In the genomic region with DNA sequence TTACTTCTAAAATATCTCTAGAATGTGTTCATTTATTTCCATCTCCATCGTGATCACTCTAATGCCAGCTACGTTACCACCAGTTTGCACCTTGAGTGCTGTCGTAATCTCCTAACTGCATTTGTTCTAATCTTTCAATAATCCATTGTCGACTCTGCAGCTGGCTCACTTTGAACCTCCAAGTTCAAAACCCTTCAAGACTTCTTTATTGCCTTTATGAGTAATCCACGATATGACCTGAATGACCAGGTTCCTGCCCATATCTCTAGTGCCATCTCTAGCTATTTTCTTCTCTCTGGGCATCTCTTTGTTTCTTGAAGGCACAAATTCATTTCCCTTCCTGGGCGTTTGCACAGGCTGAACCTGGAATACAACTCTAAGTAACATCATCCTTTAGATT, we compare ENCODE assay signal across 27 cellular contexts.
DNase-seq lines count a peak whose midpoint lies in the region; ATAC-seq, FAIRE-seq and TF ChIP-seq lines count a peak whose summit lies in the region.
"Had no signal": no experiment of that assay in that cellular context is flagged by ENCODE, and none has a peak within 500 bp of the region (broad histone marks: within the 10 kb centered on the region; RNA-seq: fewer than 3 reads in every experiment).

No MANE protein-coding gene starts in this region.

- H3K27me3 Mint-ChIP-seq in MCF 10A (ENCODE audit: insufficient read depth, unreplicated experiment) (no peaks in the 10 kb centered on the region), type B pancreatic cell (no peaks in the 10 kb centered on the region), progenitor cell of endocrine pancreas (no peaks in the 10 kb centered on the region)
- H3K27me3 Mint-ChIP-seq: CD4-positive, CD25-positive, alpha-beta regulatory T cell had no signal

- H3F3A ChIP-seq in PC-9 (ENCODE audit: insufficient read depth, low read depth): peaks cover 46% of the 10 kb centered on the region

- H3K4me3 Mint-ChIP-seq in MCF 10A (ENCODE audit: unreplicated experiment) (no peak overlapping the region), type B pancreatic cell (no peak overlapping the region), progenitor cell of endocrine pancreas (ENCODE audit: low read depth) (no peak overlapping the region)
- H3K4me3 Mint-ChIP-seq: CD4-positive, CD25-positive, alpha-beta regulatory T cell had no signal

- peaks cover 8% of the 10 kb centered on the region for H3K9me3 Mint-ChIP-seq in MCF 10A (ENCODE audit: unreplicated experiment)
- peaks cover 9% of the 10 kb centered on the region for H3K9me3 Mint-ChIP-seq in type B pancreatic cell
- peaks cover 6% of the 10 kb centered on the region for H3K9me3 Mint-ChIP-seq in progenitor cell of endocrine pancreas (ENCODE audit: low read depth)

- H3K9me1 ChIP-seq in endothelial cell of umbilical vein (replicated peaks; ENCODE audit: control insufficient read depth, extremely low read depth, insufficient read depth, low read length): no peaks in the 10 kb centered on the region

- dilution Hi-C loops in endothelial cell of umbilical vein (cut with MboI; ENCODE audit: extremely low pct_ligation_motif_present, low sequenced_read_pairs): no loop called here

- BruUV-seq in MCF 10A (replicated peaks; lab: Mats Ljungman, UMichigan) (no TSS peak), PC-9 (replicated peaks; lab: Mats Ljungman, UMichigan) (no TSS peak), endothelial cell of umbilical vein (replicated peaks; lab: Mats Ljungman, UMichigan) (no TSS peak)

- H3K36me3 ChIP-seq in breast epithelium (no peaks in the 10 kb centered on the region), PC-9 (ENCODE audit: low read depth) (0 out of 2 replicates have a peak, but pooled peaks cover 12% of the 10 kb centered on the region), endothelial cell of umbilical vein (ENCODE audit: control insufficient read depth in 2 of 2, extremely low read depth in 1 of 2, insufficient read depth in 2 of 2, low read length in 2 of 2) (peaks cover 0 to 3% of the 10 kb centered on the region in 2 experiments)
- H3K36me3 ChIP-seq: BLaER1, MG63, Peyer's patch had no signal

- H3K9me2 ChIP-seq in PC-9 (ENCODE audit: insufficient read depth): no peaks in the 10 kb centered on the region
- H3K9me2 ChIP-seq: SK-N-SH had no signal

- no peaks in the 10 kb centered on the region for H3K4me1 ChIP-seq in breast epithelium
- peaks cover 65% of the 10 kb centered on the region for H3K4me1 ChIP-seq in PC-9 (replicated peaks; ENCODE audit: insufficient read depth)
- H3K4me1 ChIP-seq in endothelial cell of umbilical vein (ENCODE audit: control insufficient read depth, extremely low read depth, insufficient read depth, low read length): peaks cover 42% of the 10 kb centered on the region

- H3K27me3 ChIP-seq in breast epithelium: no peaks in the 10 kb centered on the region
- no peaks in the 10 kb centered on the region for H3K27me3 ChIP-seq in PC-9 (ENCODE audit: insufficient read depth, low read depth)
- H3K27me3 ChIP-seq in endothelial cell of umbilical vein (ENCODE audit: control insufficient read depth in 2 of 2, insufficient read depth in 2 of 2, low read length in 2 of 2): no peaks in the 10 kb centered on the region
- H3K27me3 ChIP-seq: BLaER1, MG63, Peyer's patch had no signal

- H3K79me2 ChIP-seq in PC-9 (ENCODE audit: low read depth) (peaks cover 84% of the 10 kb centered on the region), endothelial cell of umbilical vein (ENCODE audit: control insufficient read depth, insufficient read depth, low read length) (peaks cover 24% of the 10 kb centered on the region)

- H3K4me1 Mint-ChIP-seq in MCF 10A (ENCODE audit: insufficient read depth, unreplicated experiment) (peaks cover 62% of the 10 kb centered on the region), type B pancreatic cell (ENCODE audit: unreplicated experiment) (peaks cover 16% of the 10 kb centered on the region), progenitor cell of endocrine pancreas (ENCODE audit: low read depth) (peaks cover 14% of the 10 kb centered on the region)
- H3K4me1 Mint-ChIP-seq: CD4-positive, CD25-positive, alpha-beta regulatory T cell had no signal

- POLR2A ChIA-PET in MCF 10A (lab: Yijun Ruan, JAX) (interaction anchor here (0.6 to 9.3 kb wide), 16 partner anchors 8 to 301 kb away, joined by 3 to 101 read pairs (median 4); a partner anchor contains a TSS), PC-9 (lab: Charles Lee; ENCODE audit: unreplicated experiment) (interaction anchor here (0.6 kb wide), 1 partner anchor 70 kb away, joined by 5 read pairs; no protein-coding TSS in a partner anchor), endothelial cell of umbilical vein (lab: Charles Lee) (no interaction called here)

- no peak for DNase-seq in MCF 10A (ENCODE audit: unreplicated experiment)
- no peak for DNase-seq in breast epithelium (ENCODE audit: low spot score in 2 of 2)
- DNase-seq in PC-9: peak in 1 of 2 experiments; percentile 49
- no peak for DNase-seq in endothelial cell of umbilical vein (ENCODE audit: low read depth, low spot score)
- no peak for DNase-seq in type B pancreatic cell (ENCODE audit: extremely low spot score, unreplicated experiment)
- DNase-seq in activated CD8-positive, alpha-beta memory T cell treated with anti-CD3 and anti-CD28 coated beads, Interleukin-2, amount 50 U/mL, for 48 hours: no peak
- DNase-seq in progenitor cell of endocrine pancreas (ENCODE audit: low spot score, unreplicated experiment): no peak
- DNase-seq: 8988T; CD4-positive, CD25-positive, alpha-beta regulatory T cell; DMS53; GM23248; H7; Karpas-422; MG63; NCI-H1105 treated with DMSO at 0.1 percent for 48 hours; NCI-H146; NCI-H1930; NCI-H2107; NCI-H446; NCI-H524 treated with DMSO at 0.1 percent for 48 hours; NCI-H774; Peyer's patch; SK-N-SH had no signal

- no peak for ATAC-seq in HG03097 (IDR thresholded peaks at IDR 0.05; ENCODE audit: low FRiP score, unreplicated experiment)

- FAIRE-seq in endothelial cell of umbilical vein (lab: Jason Lieb, UNC): no peak
- FAIRE-seq: D721Med, GM18507 had no signal

- H3K27ac Mint-ChIP-seq in MCF 10A (ENCODE audit: low read depth, unreplicated experiment) (peak overlapping the region; percentile 89), type B pancreatic cell (peak overlapping the region; percentile 14), progenitor cell of endocrine pancreas (no peak overlapping the region)
- H3K27ac Mint-ChIP-seq: CD4-positive, CD25-positive, alpha-beta regulatory T cell had no signal

- CTCF ChIA-PET in MCF 10A (lab: Yijun Ruan, JAX) (interaction anchor here (0.5 to 1.8 kb wide), 5 partner anchors 7 to 472 kb away, joined by 3 to 5 read pairs (median 4); no protein-coding TSS in a partner anchor), PC-9 (lab: Charles Lee) (no interaction called here), endothelial cell of umbilical vein (lab: Charles Lee) (interaction anchor here (1.0 to 3.0 kb wide), 3 partner anchors 9 to 78 kb away, joined by 4 to 10 read pairs (median 4); no protein-coding TSS in a partner anchor)

- intact Hi-C loops in MCF 10A (cut with micrococcal nuclease): no loop called here
- intact Hi-C loops in breast epithelium (cut with DNase I; ENCODE audit: low total_unique reads): no loop called here
- intact Hi-C loops in PC-9 (cut with micrococcal nuclease; ENCODE audit: unreplicated experiment): no loop called here
- intact Hi-C loops in endothelial cell of umbilical vein (cut with micrococcal nuclease): no loop called here

- TF ChIP-seq POLR2A in breast epithelium (IDR thresholded peaks at IDR 0.05): no peak
- TF ChIP-seq POLR2A in endothelial cell of umbilical vein (IDR thresholded peaks at IDR 0.05; ENCODE audit: low read depth, low read length): no peak

- H3K36me3 Mint-ChIP-seq in MCF 10A (ENCODE audit: insufficient read depth, unreplicated experiment) (peaks cover 12% of the 10 kb centered on the region), type B pancreatic cell (no peaks in the 10 kb centered on the region), progenitor cell of endocrine pancreas (ENCODE audit: insufficient read depth) (peaks cover 3% of the 10 kb centered on the region)
- H3K36me3 Mint-ChIP-seq: CD4-positive, CD25-positive, alpha-beta regulatory T cell had no signal

- no peak for TF ChIP-seq CTCF in MCF 10A (IDR thresholded peaks at IDR 0.05; ENCODE audit: unreplicated experiment)
- TF ChIP-seq CTCF in breast epithelium (IDR thresholded peaks at IDR 0.05): no peak
- TF ChIP-seq CTCF in PC-9 (conservative IDR thresholded peaks at IDR 0.05): no peak
- TF ChIP-seq CTCF in endothelial cell of umbilical vein (IDR thresholded peaks at IDR 0.05; ENCODE audit: extremely low read depth in 1 of 2, insufficient read depth in 1 of 2, low read depth in 1 of 2, low read length in 2 of 2): no peak
- TF ChIP-seq CTCF in type B pancreatic cell (conservative IDR thresholded peaks at IDR 0.05): no peak
- no peak for TF ChIP-seq CTCF in progenitor cell of endocrine pancreas (IDR thresholded peaks at IDR 0.05; ENCODE audit: unreplicated experiment)

- H3K4me2 ChIP-seq in PC-9: no peak overlapping the region
- no peak overlapping the region for H3K4me2 ChIP-seq in endothelial cell of umbilical vein (ENCODE audit: insufficient read depth, low read length)
- H3K4me2 ChIP-seq: BLaER1, SK-N-SH had no signal

- no peak overlapping the region for H3K27ac ChIP-seq in breast epithelium
- peak overlapping the region; percentile 97 for H3K27ac ChIP-seq in PC-9
- no peak overlapping the region for H3K27ac ChIP-seq in endothelial cell of umbilical vein (ENCODE audit: insufficient read depth, low read depth, low read length)
- H3K27ac ChIP-seq: BLaER1, Peyer's patch had no signal

- H3K9me3 ChIP-seq in breast epithelium (no peaks in the 10 kb centered on the region), PC-9 (ENCODE audit: insufficient read depth, low read depth) (no peaks in the 10 kb centered on the region), endothelial cell of umbilical vein (replicated peaks; ENCODE audit: control insufficient read depth, insufficient read depth, low read length) (no peaks in the 10 kb centered on the region)
- H3K9me3 ChIP-seq: BLaER1, MG63, Peyer's patch, SK-N-SH had no signal

- H4K20me1 ChIP-seq in PC-9 (ENCODE audit: insufficient read depth) (no peaks in the 10 kb centered on the region), endothelial cell of umbilical vein (replicated peaks; ENCODE audit: control insufficient read depth, extremely low read depth, insufficient read depth, low read length) (no peaks in the 10 kb centered on the region)
- H4K20me1 ChIP-seq: BLaER1 had no signal

- no peak overlapping the region for H3K4me3 ChIP-seq in breast epithelium
- no peak overlapping the region for H3K4me3 ChIP-seq in PC-9
- no peak overlapping the region for H3K4me3 ChIP-seq in endothelial cell of umbilical vein (replicated peaks in 1 of 3; ENCODE audit: insufficient read depth in 1 of 3, low read depth in 1 of 3, low read length in 3 of 3)
- H3K4me3 ChIP-seq: BLaER1, GM23248, MG63, Peyer's patch had no signal

- H2AFZ ChIP-seq in PC-9: no peak overlapping the region
- no peak overlapping the region for H2AFZ ChIP-seq in endothelial cell of umbilical vein (ENCODE audit: low read depth, low read length)
- H2AFZ ChIP-seq: GM23248 had no signal

- no peak overlapping the region for H3K9ac ChIP-seq in endothelial cell of umbilical vein (replicated peaks; ENCODE audit: extremely low read depth, insufficient read depth, low read length)
- H3K9ac ChIP-seq: BLaER1, GM23248, SK-N-SH had no signal

TF ChIP-seq in endothelial cell of umbilical vein, 7 proteins besides CTCF, POLR2A, EP300 and RAD21 (continues in another document):
- TF ChIP-seq MYC (IDR thresholded peaks at IDR 0.05; ENCODE audit: low read depth, low read length): no peak
